ENCODE assay signal across 28 cellular contexts in genomic region chr4:133982533-133983224, GRCh38.
DNase-seq lines count a peak whose midpoint lies in the region; ATAC-seq and TF ChIP-seq lines count a peak whose summit lies in the region.
"Had no signal": no experiment of that assay in that cellular context is flagged by ENCODE, and none has a peak within 500 bp of the region (broad histone marks: within the 10 kb centered on the region; RNA-seq: fewer than 3 reads in every experiment).

No MANE protein-coding gene starts in this region.

- H3K4me3 Mint-ChIP-seq in HFFc6, result peak overlapping the region; percentile 34; the same call in 1 of the 2 replicates
- H3K4me3 Mint-ChIP-seq: activated CD8-positive, alpha-beta T cell treated with anti-CD3 and anti-CD28 coated beads, Interleukin-2, amount 10 ng/mL, durations not matched to agents 7 days and 5 days; activated naive CD4-positive, alpha-beta T cell treated with anti-CD3 and anti-CD28 coated beads, Interleukin-2, amount 10 ng/mL, durations not matched to agents 7 days and 5 days; CD14-positive monocyte; nephron; stimulated activated memory B cell treated with anti-CD40 and anti-IgM and Interleukin-4, amounts not matched to agents 10 μg/mL and 1 μg/mL and 100 μg/mL, for 72 hours; type B pancreatic cell had no signal

- TF ChIP-seq CTCF in HFFc6 (IDR thresholded peaks at IDR 0.05), result no peak
- TF ChIP-seq CTCF in astrocyte of the cerebellum (IDR thresholded peaks at IDR 0.05; ENCODE audit: low read depth, low read length, missing control alignments), result no peak
- TF ChIP-seq CTCF in dorsolateral prefrontal cortex (IDR thresholded peaks at IDR 0.05 in 54 of 56, conservative IDR thresholded peaks at IDR 0.05 in 2 of 56; ENCODE audit: low read depth in 1 of 56, partially characterized antibody in 56 of 56), result no peak

- H3K4me1 Mint-ChIP-seq in HFFc6 (ENCODE audit: low read depth), result peaks cover 15% of the 10 kb centered on the region; the same call in 1 of the 2 replicates
- H3K4me1 Mint-ChIP-seq: activated naive CD4-positive, alpha-beta T cell treated with anti-CD3 and anti-CD28 coated beads, Interleukin-2, amount 10 ng/mL, durations not matched to agents 7 days and 5 days; CD14-positive monocyte; nephron; stimulated activated memory B cell treated with anti-CD40 and anti-IgM and Interleukin-4, amounts not matched to agents 10 μg/mL and 1 μg/mL and 100 μg/mL, for 72 hours had no signal

- H3K4me3 ChIP-seq in astrocyte of the cerebellum (ENCODE audit: low read depth, low read length) (no peak overlapping the region), dorsolateral prefrontal cortex (no peak overlapping the region)
- H3K4me3 ChIP-seq: gastrocnemius medialis had no signal

- H3K27me3 ChIP-seq in dorsolateral prefrontal cortex, result no peaks in the 10 kb centered on the region
- H3K27me3 ChIP-seq: gastrocnemius medialis had no signal

- H3K9me3 Mint-ChIP-seq in HFFc6, result no peaks in the 10 kb centered on the region
- H3K9me3 Mint-ChIP-seq: activated naive CD4-positive, alpha-beta T cell treated with anti-CD3 and anti-CD28 coated beads, Interleukin-2, amount 10 ng/mL, durations not matched to agents 7 days and 5 days; nephron; stimulated activated memory B cell treated with anti-CD40 and anti-IgM and Interleukin-4, amounts not matched to agents 10 μg/mL and 1 μg/mL and 100 μg/mL, for 72 hours; type B pancreatic cell had no signal

- H3K27ac Mint-ChIP-seq in HFFc6, result peak overlapping the region; percentile 40; the same call in 1 of the 2 replicates
- H3K27ac Mint-ChIP-seq: activated CD8-positive, alpha-beta T cell treated with anti-CD3 and anti-CD28 coated beads, Interleukin-2, amount 10 ng/mL, durations not matched to agents 7 days and 5 days; activated naive CD4-positive, alpha-beta T cell treated with anti-CD3 and anti-CD28 coated beads, Interleukin-2, amount 10 ng/mL, durations not matched to agents 7 days and 5 days; CD14-positive monocyte; nephron; stimulated activated memory B cell treated with anti-CD40 and anti-IgM and Interleukin-4, amounts not matched to agents 10 μg/mL and 1 μg/mL and 100 μg/mL, for 72 hours; type B pancreatic cell had no signal

- no peak for ATAC-seq in HG03039 (IDR thresholded peaks at IDR 0.05; ENCODE audit: unreplicated experiment)
- ATAC-seq: activated CD8-positive, alpha-beta T cell treated with anti-CD3 and anti-CD28 coated beads, Interleukin-2, amount 10 ng/mL, durations not matched to agents 7 days and 5 days; esophagus mucosa; gastrocnemius medialis; left cardiac atrium; Panc1; stimulated activated memory B cell treated with anti-CD40 and anti-IgM and Interleukin-4, amounts not matched to agents 10 μg/mL and 1 μg/mL and 100 μg/mL, for 72 hours had no signal

- no peaks in the 10 kb centered on the region for H3K27me3 Mint-ChIP-seq in HFFc6 (ENCODE audit: insufficient read depth)
- H3K27me3 Mint-ChIP-seq: activated naive CD4-positive, alpha-beta T cell treated with anti-CD3 and anti-CD28 coated beads, Interleukin-2, amount 10 ng/mL, durations not matched to agents 7 days and 5 days; stimulated activated memory B cell treated with anti-CD40 and anti-IgM and Interleukin-4, amounts not matched to agents 10 μg/mL and 1 μg/mL and 100 μg/mL, for 72 hours; type B pancreatic cell had no signal

- intact Hi-C loops in dorsolateral prefrontal cortex (cut with DNase I), result no loop called here

- in situ Hi-C loops in astrocyte of the cerebellum (cut with HindIII; ENCODE audit: low sequenced_read_pairs), result no loop called here

- no peaks in the 10 kb centered on the region for H3K36me3 Mint-ChIP-seq in HFFc6 (ENCODE audit: low read depth)
- H3K36me3 Mint-ChIP-seq: activated naive CD4-positive, alpha-beta T cell treated with anti-CD3 and anti-CD28 coated beads, Interleukin-2, amount 10 ng/mL, durations not matched to agents 7 days and 5 days; CD14-positive monocyte; stimulated activated memory B cell treated with anti-CD40 and anti-IgM and Interleukin-4, amounts not matched to agents 10 μg/mL and 1 μg/mL and 100 μg/mL, for 72 hours; type B pancreatic cell had no signal

- no peak overlapping the region for H3K27ac ChIP-seq in dorsolateral prefrontal cortex
- H3K27ac ChIP-seq: gastrocnemius medialis had no signal

- DNase-seq in AG08396 (ENCODE audit: low spot score), result peak; percentile 3
- DNase-seq in HFFc6, result peak; percentile 51
- DNase-seq in astrocyte of the cerebellum (ENCODE audit: low read depth), result peak; percentile 11
- DNase-seq in fibroblast of peridontal ligament (ENCODE audit: extremely low read depth), result peak; percentile 26
- DNase-seq in dorsolateral prefrontal cortex, result no peak
- DNase-seq in occipital lobe (lab: John Stamatoyannopoulos, UW), result no peak
- DNase-seq in stimulated activated naive CD4-positive, alpha-beta T cell treated with Interleukin-2 at 50 U/mL for 16 hours (lab: John Stamatoyannopoulos, UW), result no peak
- DNase-seq: 8988T; activated CD4-positive, CD25-positive, alpha-beta regulatory T cell treated with anti-CD3 and anti-CD28 coated beads, Interleukin-2, amount 50 U/mL, for 72 hours; activated CD8-positive, alpha-beta T cell treated with anti-CD3 and anti-CD28 coated beads, Interleukin-2, amount 10 ng/mL, durations not matched to agents 7 days and 5 days; activated naive CD4-positive, alpha-beta T cell treated with anti-CD3 and anti-CD28 coated beads, Interleukin-2, amount 10 ng/mL, durations not matched to agents 7 days and 5 days; amygdala; Caco-2; effector memory CD4-positive, alpha-beta T cell; gastrocnemius medialis; hypothalamus; KG1; left cardiac atrium; NCI-H2029 treated with DMSO at 0.1 percent for 48 hours; NCI-H69; SHP77 had no signal

Comparison
In these comparisons a context has a peak if more than half of its experiments do, and no peak if none do; other contexts are left out.
1. DNase-seq: peak in AG08396 (single experiment), HFFc6 (single experiment), astrocyte of the cerebellum (single experiment) and fibroblast of peridontal ligament (single experiment); none in dorsolateral prefrontal cortex (0 of 10), occipital lobe (single experiment) and stimulated activated naive CD4-positive, alpha-beta T cell treated with Interleukin-2 at 50 U/mL for 16 hours (single experiment).